22 cellular contexts compared by ENCODE assay signal in genomic region chr14:42441615-42442014, GRCh38.
DNase-seq lines count a peak whose midpoint lies in the region; ATAC-seq, FAIRE-seq and TF ChIP-seq lines count a peak whose summit lies in the region.
"Had no signal": no experiment of that assay in that cellular context is flagged by ENCODE, and none has a peak within 500 bp of the region (broad histone marks: within the 10 kb centered on the region; RNA-seq: fewer than 3 reads in every experiment).

No MANE protein-coding gene starts in this region.

- H3K4me3 ChIP-seq in HepG2 (replicated peaks in 1 of 3; ENCODE audit: insufficient read depth in 1 of 3, low read depth in 2 of 3, low read length in 3 of 3), result no peak overlapping the region
- H3K4me3 ChIP-seq in right lobe of liver, result no peak overlapping the region
- H3K4me3 ChIP-seq in Karpas-422 (ENCODE audit: low read length), result no peak overlapping the region
- H3K4me3 ChIP-seq in neural progenitor cell, result no peak overlapping the region
- H3K4me3 ChIP-seq in osteoblast (ENCODE audit: insufficient read depth, low read length), result no peak overlapping the region
- no peak overlapping the region for H3K4me3 ChIP-seq in BE2C (ENCODE audit: low read depth, low read length)
- H3K4me3 ChIP-seq: BLaER1 treated with 17β-estradiol and CSF1 and Interleukin-3, amounts not matched to agents 10 nM and 100 nM had no signal

- no peaks in the 10 kb centered on the region for H3K36me3 ChIP-seq in HepG2 (replicated peaks in 1 of 2; ENCODE audit: control insufficient read depth in 1 of 2, insufficient read depth in 2 of 2, low read length in 2 of 2)
- H3K36me3 ChIP-seq in right lobe of liver, result no peaks in the 10 kb centered on the region
- H3K36me3 ChIP-seq in Karpas-422 (ENCODE audit: insufficient read depth, low read length), result no peaks in the 10 kb centered on the region
- H3K36me3 ChIP-seq in neural progenitor cell, result no peaks in the 10 kb centered on the region
- H3K36me3 ChIP-seq in osteoblast (ENCODE audit: insufficient read depth, low read length), result no peaks in the 10 kb centered on the region
- H3K36me3 ChIP-seq in BE2C, result no peaks in the 10 kb centered on the region
- H3K36me3 ChIP-seq: BLaER1 treated with 17β-estradiol and CSF1 and Interleukin-3, amounts not matched to agents 10 nM and 100 nM had no signal

- no peaks in the 10 kb centered on the region for H3K4me1 ChIP-seq in HepG2 (ENCODE audit: insufficient read depth, low read length)
- no peaks in the 10 kb centered on the region for H3K4me1 ChIP-seq in right lobe of liver
- peaks cover 6% of the 10 kb centered on the region; the same call in 1 of the 2 replicates for H3K4me1 ChIP-seq in Karpas-422 (ENCODE audit: low read length)
- no peaks in the 10 kb centered on the region for H3K4me1 ChIP-seq in neural progenitor cell
- no peaks in the 10 kb centered on the region for H3K4me1 ChIP-seq in osteoblast (ENCODE audit: insufficient read depth, low read length)
- H3K4me1 ChIP-seq in BE2C, result no peaks in the 10 kb centered on the region
- H3K4me1 ChIP-seq: BLaER1 treated with 17β-estradiol and CSF1 and Interleukin-3, amounts not matched to agents 10 nM and 100 nM; Caco-2 had no signal

- H3K27me3 ChIP-seq in HepG2 (ENCODE audit: control insufficient read depth in 1 of 2, insufficient read depth in 2 of 2, low read length in 2 of 2) (no peaks in the 10 kb centered on the region; a peak in 1 of 5 replicates), right lobe of liver (no peaks in the 10 kb centered on the region), Karpas-422 (ENCODE audit: low read length) (no peaks in the 10 kb centered on the region), neural progenitor cell (no peaks in the 10 kb centered on the region), osteoblast (ENCODE audit: insufficient read depth, low read length) (no peaks in the 10 kb centered on the region), BE2C (no peaks in the 10 kb centered on the region)
- H3K27me3 ChIP-seq: BLaER1 treated with 17β-estradiol and CSF1 and Interleukin-3, amounts not matched to agents 10 nM and 100 nM had no signal

- TF ChIP-seq RAD21 in HepG2 (CRISPR knock-in tag; IDR thresholded peaks at IDR 0.05), result no peak

- TF ChIP-seq POLR2A in HepG2 (IDR thresholded peaks at IDR 0.05; ENCODE audit: insufficient read depth in 1 of 2, low read depth in 2 of 2, low read length in 2 of 2) (no peak), right lobe of liver (IDR thresholded peaks at IDR 0.05) (no peak)

- WGBS in HepG2 (ENCODE audit: low lambda C conversion rate), result 4% methylated on average over 2 of the region's 2 CpGs
- WGBS in right lobe of liver (ENCODE audit: insufficient coverage, low coverage, low lambda C conversion rate, missing lambda C conversion rate), result 44% methylated on average over 2 of the region's 2 CpGs

- no TSS peak for BruUV-seq in HepG2 (replicated peaks; lab: Mats Ljungman, UMichigan)

- H3K27ac ChIP-seq in HepG2 (ENCODE audit: extremely low read length, insufficient read depth, low read length), result no peak overlapping the region
- H3K27ac ChIP-seq in right lobe of liver, result no peak overlapping the region
- no peak overlapping the region for H3K27ac ChIP-seq in Karpas-422 (ENCODE audit: low read length)
- H3K27ac ChIP-seq in neural progenitor cell, result no peak overlapping the region
- H3K27ac ChIP-seq in osteoblast (ENCODE audit: low read depth, low read length), result no peak overlapping the region
- H3K27ac ChIP-seq: BLaER1 treated with 17β-estradiol and CSF1 and Interleukin-3, amounts not matched to agents 10 nM and 100 nM; C4-2B had no signal

- H3K9me2 ChIP-seq in Karpas-422 (replicated peaks; ENCODE audit: insufficient read depth, low read length), result no peaks in the 10 kb centered on the region

- H3K27ac Mint-ChIP-seq in neural progenitor cell, result no peak overlapping the region
- H3K27ac Mint-ChIP-seq: CD4-positive, alpha-beta T cell; CD8-positive, alpha-beta T cell had no signal

- peaks cover 87% of the 10 kb centered on the region for H3K9me3 ChIP-seq in HepG2 (ENCODE audit: low read length)
- H3K9me3 ChIP-seq in right lobe of liver, result no peaks in the 10 kb centered on the region
- peaks cover 3% of the 10 kb centered on the region; the same call in 1 of the 2 replicates for H3K9me3 ChIP-seq in Karpas-422 (ENCODE audit: low read length)
- H3K9me3 ChIP-seq in neural progenitor cell (ENCODE audit: low read depth), result no peaks in the 10 kb centered on the region
- H3K9me3 ChIP-seq in osteoblast (ENCODE audit: low read depth, low read length), result no peaks in the 10 kb centered on the region
- H3K9me3 ChIP-seq in BE2C, result no peaks in the 10 kb centered on the region
- H3K9me3 ChIP-seq: BLaER1 treated with 17β-estradiol and CSF1 and Interleukin-3, amounts not matched to agents 10 nM and 100 nM; Caco-2 had no signal

- POLR2A ChIA-PET in HepG2 (lab: Yijun Ruan, JAX), result no interaction called here

- intact Hi-C loops in HepG2 (cut with micrococcal nuclease; ENCODE audit: unreplicated experiment) (no loop called here), right lobe of liver (cut with DNase I) (no loop called here)

- CTCF ChIA-PET in HepG2 (lab: Yijun Ruan, JAX; ENCODE audit: low intra/inter-chr PET ratio, low total read pairs), result no interaction called here

- TF ChIP-seq EP300 in HepG2 (IDR thresholded peaks at IDR 0.05; ENCODE audit: low read depth in 2 of 2, low read length in 2 of 2) (no peak), HepG2 (CRISPR knock-in tag; IDR thresholded peaks at IDR 0.05; ENCODE audit: borderline replicate concordance) (no peak)

- H3K9me3 Mint-ChIP-seq in neural progenitor cell, result no peaks in the 10 kb centered on the region
- H3K9me3 Mint-ChIP-seq: CD8-positive, alpha-beta T cell had no signal

- no peaks in the 10 kb centered on the region for H3K27me3 Mint-ChIP-seq in neural progenitor cell (ENCODE audit: insufficient read depth, low read depth)
- H3K27me3 Mint-ChIP-seq: CD4-positive, alpha-beta T cell had no signal

- no peak overlapping the region for H3K9ac ChIP-seq in HepG2 (ENCODE audit: insufficient read depth, low read depth, low read length)
- no peak overlapping the region for H3K9ac ChIP-seq in Karpas-422 (ENCODE audit: low read length)
- no peak overlapping the region for H3K9ac ChIP-seq in neural progenitor cell
- H3K9ac ChIP-seq: BLaER1 treated with 17β-estradiol and CSF1 and Interleukin-3, amounts not matched to agents 10 nM and 100 nM had no signal

- H3K4me2 ChIP-seq in HepG2 (ENCODE audit: low read depth, low read length) (no peak overlapping the region), Karpas-422 (ENCODE audit: low read depth, low read length, poor library complexity, severe bottlenecking) (no peak overlapping the region), neural progenitor cell (no peak overlapping the region), osteoblast (ENCODE audit: insufficient read depth, low read length) (no peak overlapping the region)
- H3K4me2 ChIP-seq: BLaER1 treated with 17β-estradiol and CSF1 and Interleukin-3, amounts not matched to agents 10 nM and 100 nM had no signal

- no peak overlapping the region for H2AFZ ChIP-seq in HepG2 (ENCODE audit: low read length)
- peak overlapping the region; percentile 50; the same call in 1 of the 2 replicates for H2AFZ ChIP-seq in Karpas-422 (ENCODE audit: low read length)
- peak overlapping the region; percentile 37 for H2AFZ ChIP-seq in neural progenitor cell (replicated peaks)
- no peak overlapping the region for H2AFZ ChIP-seq in osteoblast (ENCODE audit: low read length)

- no peaks in the 10 kb centered on the region for H3F3A ChIP-seq in neural progenitor cell (ENCODE audit: low read depth)

- H3K4me3 Mint-ChIP-seq in neural progenitor cell, result no peak overlapping the region
- H3K4me3 Mint-ChIP-seq: CD4-positive, alpha-beta T cell; CD8-positive, alpha-beta T cell had no signal

- ATAC-seq in HepG2, result no peak
- ATAC-seq in right lobe of liver, result no peak
- no peak for ATAC-seq in GM18873 (IDR thresholded peaks at IDR 0.05; ENCODE audit: low FRiP score, unreplicated experiment)
- ATAC-seq: CD8-positive, alpha-beta T cell had no signal

- H3K79me2 ChIP-seq in HepG2 (ENCODE audit: insufficient read depth, low read length) (no peaks in the 10 kb centered on the region), Karpas-422 (ENCODE audit: low read length) (no peaks in the 10 kb centered on the region), neural progenitor cell (ENCODE audit: low read depth) (no peaks in the 10 kb centered on the region), osteoblast (ENCODE audit: insufficient read depth, low read length) (no peaks in the 10 kb centered on the region)

- no peaks in the 10 kb centered on the region for H3K4me1 Mint-ChIP-seq in neural progenitor cell

- H3K36me3 Mint-ChIP-seq in neural progenitor cell, result no peaks in the 10 kb centered on the region
- H3K36me3 Mint-ChIP-seq: CD8-positive, alpha-beta T cell had no signal

- TF ChIP-seq CTCF in HepG2 (CRISPR knock-in tag; IDR thresholded peaks at IDR 0.05), result no peak
- no peak for TF ChIP-seq CTCF in right lobe of liver (IDR thresholded peaks at IDR 0.05)
- TF ChIP-seq CTCF in neural progenitor cell (IDR thresholded peaks at IDR 0.05), result no peak
- no peak for TF ChIP-seq CTCF in osteoblast (IDR thresholded peaks at IDR 0.05; ENCODE audit: extremely low read depth, low read depth, low read length)
- TF ChIP-seq CTCF in BE2C (IDR thresholded peaks at IDR 0.05; ENCODE audit: low read depth, low read length), result no peak

- no peak for FAIRE-seq in HepG2 (lab: Jason Lieb, UNC)
- FAIRE-seq: A204.1, D721Med, G401.6, GM12891 had no signal

- in situ Hi-C loops in HepG2 (cut with HindIII; ENCODE audit: extremely low pct_ligation_motif_present, low pct_unique_long_range_greater_than_20kb), result no loop called here

- DNase-seq in HepG2 (ENCODE audit: low spot score) (no peak), right lobe of liver (no peak), Karpas-422 (no peak), neural progenitor cell (ENCODE audit: low spot score) (no peak), osteoblast (ENCODE audit: insufficient read length, low spot score, missing footprints) (peak; percentile 25), BE2C (no peak), NCI-H446 treated with DMSO at 0.1 percent for 48 hours (lab: John Stamatoyannopoulos, UW) (no peak)
- DNase-seq: 8988T; ACHN; Caco-2; Calu3; CD4-positive, alpha-beta T cell; CD8-positive, alpha-beta T cell; DMS79 treated with DMSO at 0.1 percent for 48 hours; GF-D8 had no signal

- no peaks in the 10 kb centered on the region for H4K20me1 ChIP-seq in HepG2 (ENCODE audit: insufficient read depth, low read length)
- H4K20me1 ChIP-seq in Karpas-422 (ENCODE audit: insufficient read depth, low read depth, low read length), result no peaks in the 10 kb centered on the region
- no peaks in the 10 kb centered on the region for H4K20me1 ChIP-seq in neural progenitor cell (ENCODE audit: low read depth)
- H4K20me1 ChIP-seq in osteoblast (ENCODE audit: insufficient read depth, low read length), result no peaks in the 10 kb centered on the region
- H4K20me1 ChIP-seq: BLaER1 treated with 17β-estradiol and CSF1 and Interleukin-3, amounts not matched to agents 10 nM and 100 nM had no signal

TF ChIP-seq in HepG2, 621 proteins besides CTCF, POLR2A, EP300 and RAD21 (continues in another document):
- TF ChIP-seq ZNF672 (CRISPR knock-in tag; IDR thresholded peaks at IDR 0.05), result no peak

Comparison
In these comparisons a context has a peak if more than half of its experiments do, and no peak if none do; other contexts are left out.
1. H2AFZ ChIP-seq: peak in Karpas-422 (single experiment) and neural progenitor cell (single experiment); none in HepG2 (single experiment) and osteoblast (single experiment).